ENCODE assay signal across 8 cellular contexts in the genomic region with DNA sequence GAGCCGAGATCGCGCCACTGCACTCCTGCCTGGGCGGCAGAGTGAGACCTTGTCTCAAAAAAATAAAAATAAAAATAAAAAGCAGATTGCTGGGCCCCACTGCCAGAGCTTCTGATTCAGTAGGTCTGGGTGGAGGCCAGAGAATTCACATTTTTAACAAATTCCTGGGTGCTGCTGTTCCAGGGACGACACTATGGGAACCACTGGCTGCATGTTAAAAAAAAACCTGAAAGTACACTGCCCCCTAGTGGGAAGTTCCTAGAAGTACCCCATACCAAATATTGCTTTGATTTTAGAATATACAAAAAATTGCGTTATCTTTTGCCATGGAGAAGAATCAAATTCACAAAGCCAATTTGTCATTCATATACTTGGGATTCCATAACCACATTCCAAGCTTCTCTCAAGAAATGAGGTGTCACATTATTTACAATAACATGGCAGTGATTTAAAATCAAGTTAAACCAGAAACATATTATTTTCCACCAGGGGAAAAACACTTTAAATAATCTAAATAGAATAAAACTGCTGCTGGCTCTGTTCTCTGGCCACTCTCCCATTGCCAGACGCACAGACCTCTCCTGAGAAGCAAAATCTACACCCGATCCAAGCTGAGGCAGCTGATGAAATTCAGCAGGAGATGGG. TPM values are rescaled to one million over a fixed set of nuclear protein-coding genes. Genes with fewer than 3 reads are reported as not detected.
DNase-seq lines count a peak whose midpoint lies in the region; ATAC-seq, FAIRE-seq and TF ChIP-seq lines count a peak whose summit lies in the region.

No MANE protein-coding gene starts in this region.

- TF ChIP-seq CTCF in fibroblast of pulmonary artery (IDR thresholded peaks at IDR 0.05; ENCODE audit: low read length, missing control alignments) (peak; percentile 68), neural crest cell (conservative IDR thresholded peaks at IDR 0.05) (peak; percentile 87)

- no peak overlapping the region for H3K27ac Mint-ChIP-seq in neural crest cell (ENCODE audit: unreplicated experiment)

- no peak overlapping the region for H3K4me3 Mint-ChIP-seq in neural crest cell

- peaks cover 7% of the 10 kb centered on the region for H3K27me3 Mint-ChIP-seq in neural crest cell (ENCODE audit: low read depth)

- no peaks in the 10 kb centered on the region for H3K36me3 Mint-ChIP-seq in neural crest cell (ENCODE audit: low read depth)

- peak; percentile 68 for FAIRE-seq in TTC549 (lab: Jason Lieb, UNC)

- no peaks in the 10 kb centered on the region for H3K9me3 Mint-ChIP-seq in neural crest cell

- ATAC-seq in Right ventricle myocardium inferior (peak; percentile 48), GM21723 (IDR thresholded peaks at IDR 0.05; ENCODE audit: unreplicated experiment) (no peak), HG03520 (IDR thresholded peaks at IDR 0.05; ENCODE audit: unreplicated experiment) (no peak)

- intact Hi-C loops in Right ventricle myocardium inferior (cut with DNase I) (loop anchor here (1.0 to 10.0 kb wide), 3 partner anchors 100 to 357 kb away; no protein-coding TSS in a partner anchor), cardiac septum (cut with DNase I) (loop anchor here (2.0 to 5.0 kb wide), 2 partner anchors 273 to 356 kb away; a partner anchor contains a TSS)

- H3K4me3 ChIP-seq in fibroblast of pulmonary artery (replicated peaks; ENCODE audit: low read depth, low read length) = no peak overlapping the region

- no peak for DNase-seq in Right ventricle myocardium inferior (ENCODE audit: missing footprints)
- DNase-seq in cardiac septum (ENCODE audit: low spot score) = no peak
- DNase-seq in NCI-H1092 (lab: John Stamatoyannopoulos, UW) = peak; percentile 68
- DNase-seq in fibroblast of pulmonary artery (ENCODE audit: low read depth) = peak; percentile 70
- DNase-seq in neural crest cell (ENCODE audit: low read depth, low spot score) = peak; percentile 16

- H3K4me1 Mint-ChIP-seq in neural crest cell = no peaks in the 10 kb centered on the region

RNA-seq across cellular contexts. Expression of a gene that starts 27.4 kb away (rescaled TPM):
- total RNA-seq in Right ventricle myocardium inferior (34.1 TPM), cardiac septum (35.4 TPM), neural crest cell (26.3 and 26.5 TPM in 2 replicates)

RNA-seq across cellular contexts. Expression of a gene that starts 42.3 kb away (rescaled TPM):
- 41.4 TPM for total RNA-seq in Right ventricle myocardium inferior
- total RNA-seq in cardiac septum = 52.2 TPM
- 60.4 and 74.2 TPM in 2 replicates for total RNA-seq in neural crest cell

Comparison
In these comparisons a context has a peak if more than half of its experiments do, and no peak if none do; other contexts are left out.
1. DNase-seq: peak in NCI-H1092 (single experiment), fibroblast of pulmonary artery (single experiment) and neural crest cell (single experiment); none in Right ventricle myocardium inferior (single experiment) and cardiac septum (single experiment).